Comparison of ENCODE assay signal across 8 cellular contexts in the genomic region with DNA sequence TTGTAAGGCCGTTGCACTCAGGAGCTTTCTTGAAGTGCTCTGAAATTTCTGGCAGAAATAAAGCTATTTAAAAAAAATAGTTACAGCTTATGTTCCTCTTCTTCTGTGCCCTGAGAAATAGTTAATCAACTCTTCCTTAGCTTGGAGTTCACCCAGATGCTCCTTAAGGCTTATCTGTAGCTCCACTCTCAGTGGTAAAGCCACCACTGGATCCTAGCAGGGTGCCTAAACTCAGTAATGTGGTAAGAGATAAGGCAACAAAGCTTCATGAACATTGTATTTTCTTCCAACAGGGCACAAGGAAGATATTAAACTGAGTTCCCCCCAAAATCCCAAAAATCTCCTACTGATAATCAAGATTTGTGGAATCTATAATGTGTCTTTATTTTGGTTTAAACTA.
"Had no signal": no experiment of that assay in that cellular context is flagged by ENCODE, and none has a peak within 500 bp of the region (broad histone marks: within the 10 kb centered on the region; RNA-seq: fewer than 3 reads in every experiment).

No MANE protein-coding gene starts in this region.

- FAIRE-seq: H1, H54, HepG2 had no signal

- H3K4me3 ChIP-seq: GM23338, HAP-1 had no signal

- H2AFZ ChIP-seq: GM23338 had no signal

- DNase-seq: HFFc6 had no signal

- H3K27ac ChIP-seq: HL-60 had no signal

- H3K4me2 ChIP-seq: GM23338 had no signal

- ATAC-seq: GM23338, HCT116, HepG2 had no signal

- H3K9me3 ChIP-seq: HAP-1 had no signal

- H3K36me3 ChIP-seq: HAP-1 had no signal
